Comparison of ENCODE assay signal across 16 cellular contexts in genomic region chr16:86087561-86088230, GRCh38.
"Had no signal": no experiment of that assay in that cellular context is flagged by ENCODE, and none has a peak within 500 bp of the region (broad histone marks: within the 10 kb centered on the region; RNA-seq: fewer than 3 reads in every experiment).

No MANE protein-coding gene starts in this region.

- H3K27me3 Mint-ChIP-seq: activated CD4-positive, alpha-beta T cell treated with anti-CD3 and anti-CD28 coated beads, Interleukin-2, amount 10 ng/mL, durations not matched to agents 24 days and 14 days had no signal

- H3K9me3 ChIP-seq: adrenal gland, esophagus squamous epithelium, tibial nerve had no signal

- H3K4me1 ChIP-seq: adrenal gland, esophagus squamous epithelium, tibial nerve had no signal

- DNase-seq: activated CD4-positive, alpha-beta T cell treated with anti-CD3 and anti-CD28 coated beads, Interleukin-2, amount 10 ng/mL, durations not matched to agents 24 days and 14 days; activated naive CD4-positive, alpha-beta T cell treated with anti-CD3 and anti-CD28 coated beads, Interleukin-2, amount 50 U/mL, for 16 hours; activated T-cell treated with anti-CD3 and anti-CD28 coated beads, Interleukin-2, amount 50 U/mL, for 4 hours; dermis blood vessel endothelial cell; effector memory CD4-positive, alpha-beta T cell; esophagus squamous epithelium; midbrain; nucleus accumbens; stimulated activated CD8-positive, alpha-beta memory T cell treated with anti-CD3 and anti-CD28 coated beads, Interleukin-4, amount 100 ng/mL, for 48 hours; stimulated activated naive CD4-positive, alpha-beta T cell treated with Interleukin-2 at 50 U/mL for 16 hours; substantia nigra had no signal

- H3K9me3 Mint-ChIP-seq: activated CD4-positive, alpha-beta T cell treated with anti-CD3 and anti-CD28 coated beads, Interleukin-2, amount 10 ng/mL, durations not matched to agents 24 days and 14 days; activated T-cell treated with anti-CD3 and anti-CD28 coated beads, Interleukin-2, amount 50 U/mL, for 4 hours; nephron; T-helper 1 cell treated with Interleukin-12 subunit alpha and Interleukin-12 subunit beta and Interleukin-4 antibody, amounts not matched to agents 30 μg/mL and 1 μg/mL, for 36 hours had no signal

- H3K27ac ChIP-seq: adrenal gland, esophagus squamous epithelium, tibial nerve had no signal

- H3K4me1 Mint-ChIP-seq: nephron had no signal

- H3K4me3 Mint-ChIP-seq: activated CD4-positive, alpha-beta T cell treated with anti-CD3 and anti-CD28 coated beads, Interleukin-2, amount 10 ng/mL, durations not matched to agents 24 days and 14 days; activated T-cell treated with anti-CD3 and anti-CD28 coated beads, Interleukin-2, amount 50 U/mL, for 4 hours; nephron; T-helper 1 cell treated with Interleukin-12 subunit alpha and Interleukin-12 subunit beta and Interleukin-4 antibody, amounts not matched to agents 30 μg/mL and 1 μg/mL, for 36 hours had no signal

- H3K4me3 ChIP-seq: adrenal gland, esophagus squamous epithelium, tibial nerve had no signal

- ATAC-seq: activated T-cell treated with anti-CD3 and anti-CD28 coated beads, Interleukin-2, amount 50 U/mL, for 4 hours had no signal

- H3K27ac Mint-ChIP-seq: nephron; T-helper 1 cell treated with Interleukin-12 subunit alpha and Interleukin-12 subunit beta and Interleukin-4 antibody, amounts not matched to agents 30 μg/mL and 1 μg/mL, for 36 hours had no signal

- FAIRE-seq: astrocyte had no signal

- H3K36me3 ChIP-seq: adrenal gland, esophagus squamous epithelium, tibial nerve had no signal
